Comparison of ENCODE assay signal across 14 cellular contexts in genomic region chr6:107066697-107067659, GRCh38. TPM values are rescaled to one million over a fixed set of nuclear protein-coding genes. Genes with fewer than 3 reads are reported as not detected.
A peak's percentile ranks its signal among the peaks of the same experiment; 100 is the strongest.
DNase-seq lines count a peak whose midpoint lies in the region; ATAC-seq, FAIRE-seq and TF ChIP-seq lines count a peak whose summit lies in the region.
"Had no signal": no experiment of that assay in that cellular context is flagged by ENCODE, and none has a peak within 500 bp of the region (broad histone marks: within the 10 kb centered on the region; RNA-seq: fewer than 3 reads in every experiment).

No MANE protein-coding gene starts in this region.

- no peaks in the 10 kb centered on the region for H3K36me3 ChIP-seq in astrocyte (ENCODE audit: insufficient read depth, low read length)
- H3K36me3 ChIP-seq: upper lobe of right lung had no signal

- peak overlapping the region; percentile 38 for H3K4me2 ChIP-seq in astrocyte (ENCODE audit: low read length)

- intact Hi-C loops in activated naive CD4-positive, alpha-beta T cell treated with anti-CD3 and anti-CD28 coated beads for 36 hours (cut with micrococcal nuclease) = no loop called here
- intact Hi-C loops in natural killer cell (cut with micrococcal nuclease) = no loop called here

- H3K79me2 ChIP-seq in astrocyte (ENCODE audit: insufficient read depth, low read length) = no peaks in the 10 kb centered on the region

- H3K4me1 Mint-ChIP-seq in activated naive CD4-positive, alpha-beta T cell treated with anti-CD3 and anti-CD28 coated beads for 36 hours (ENCODE audit: low read depth) = peaks cover 25% of the 10 kb centered on the region
- H3K4me1 Mint-ChIP-seq in astrocyte (ENCODE audit: low read depth, unreplicated experiment) = peaks cover 11% of the 10 kb centered on the region
- peaks cover 12% of the 10 kb centered on the region for H3K4me1 Mint-ChIP-seq in stimulated activated memory B cell treated with anti-CD40 and anti-IgM and Interleukin-4, amounts not matched to agents 10 μg/mL and 1 μg/mL and 100 μg/mL, for 72 hours
- peaks cover 6 to 13% of the 10 kb centered on the region in 2 donors for H3K4me1 Mint-ChIP-seq in natural killer cell

- H3K36me3 Mint-ChIP-seq in activated naive CD4-positive, alpha-beta T cell treated with anti-CD3 and anti-CD28 coated beads for 36 hours (ENCODE audit: low read depth) = peaks cover 16% of the 10 kb centered on the region
- H3K36me3 Mint-ChIP-seq in astrocyte (ENCODE audit: low read depth, unreplicated experiment) (peaks cover 12% of the 10 kb centered on the region), natural killer cell (no peaks in the 10 kb centered on the region)
- peaks cover 32% of the 10 kb centered on the region for H3K36me3 Mint-ChIP-seq in stimulated activated memory B cell treated with anti-CD40 and anti-IgM and Interleukin-4, amounts not matched to agents 10 μg/mL and 1 μg/mL and 100 μg/mL, for 72 hours

- no peak overlapping the region for H3K4me3 ChIP-seq in astrocyte (ENCODE audit: insufficient read depth, low read depth, low read length)
- H3K4me3 ChIP-seq: lung, upper lobe of right lung had no signal

- no peaks in the 10 kb centered on the region for H3K9me3 ChIP-seq in astrocyte (ENCODE audit: insufficient read depth, low read depth, low read length)
- H3K9me3 ChIP-seq: upper lobe of right lung had no signal

- H4K20me1 ChIP-seq in astrocyte (ENCODE audit: insufficient read depth, low read length) = peaks cover 3% of the 10 kb centered on the region

- TF ChIP-seq CTCF in astrocyte (IDR thresholded peaks at IDR 0.05; ENCODE audit: insufficient read depth, low read depth, low read length) (no peak), natural killer cell (IDR thresholded peaks at IDR 0.05) (no peak)

- H3K9me3 Mint-ChIP-seq in activated naive CD4-positive, alpha-beta T cell treated with anti-CD3 and anti-CD28 coated beads for 36 hours = no peaks in the 10 kb centered on the region
- no peaks in the 10 kb centered on the region for H3K9me3 Mint-ChIP-seq in astrocyte (ENCODE audit: unreplicated experiment)
- H3K9me3 Mint-ChIP-seq in stimulated activated memory B cell treated with anti-CD40 and anti-IgM and Interleukin-4, amounts not matched to agents 10 μg/mL and 1 μg/mL and 100 μg/mL, for 72 hours = no peaks in the 10 kb centered on the region
- no peaks in the 10 kb centered on the region for H3K9me3 Mint-ChIP-seq in natural killer cell
- H3K9me3 Mint-ChIP-seq: activated B cell treated with CpG ODN at 0.5 μM for 24 hours had no signal

- no peak overlapping the region for H2AFZ ChIP-seq in astrocyte (ENCODE audit: low read depth, low read length)

- H3K27ac ChIP-seq in astrocyte (ENCODE audit: low read depth, low read length) = no peak overlapping the region
- H3K27ac ChIP-seq: upper lobe of right lung had no signal

- H3K4me1 ChIP-seq in astrocyte (ENCODE audit: insufficient read depth, low read length) = peaks cover 21% of the 10 kb centered on the region

- FAIRE-seq in astrocyte (lab: Jason Lieb, UNC) = no peak
- FAIRE-seq: colon had no signal

- H3K27ac Mint-ChIP-seq in activated naive CD4-positive, alpha-beta T cell treated with anti-CD3 and anti-CD28 coated beads for 36 hours = no peak overlapping the region
- H3K27ac Mint-ChIP-seq in astrocyte (ENCODE audit: unreplicated experiment) (peak overlapping the region; percentile 41), natural killer cell (no peak overlapping the region)
- no peak overlapping the region for H3K27ac Mint-ChIP-seq in stimulated activated memory B cell treated with anti-CD40 and anti-IgM and Interleukin-4, amounts not matched to agents 10 μg/mL and 1 μg/mL and 100 μg/mL, for 72 hours
- H3K27ac Mint-ChIP-seq: activated B cell treated with CpG ODN at 0.5 μM for 24 hours had no signal

- no peak overlapping the region for H3K9ac ChIP-seq in astrocyte (ENCODE audit: low read length)

- no peaks in the 10 kb centered on the region for H3K27me3 Mint-ChIP-seq in activated naive CD4-positive, alpha-beta T cell treated with anti-CD3 and anti-CD28 coated beads for 36 hours (ENCODE audit: low read depth)
- H3K27me3 Mint-ChIP-seq in astrocyte (ENCODE audit: low read depth, unreplicated experiment) = peaks cover under 1% of the 10 kb centered on the region
- no peaks in the 10 kb centered on the region for H3K27me3 Mint-ChIP-seq in stimulated activated memory B cell treated with anti-CD40 and anti-IgM and Interleukin-4, amounts not matched to agents 10 μg/mL and 1 μg/mL and 100 μg/mL, for 72 hours
- no peaks in the 10 kb centered on the region for H3K27me3 Mint-ChIP-seq in natural killer cell (ENCODE audit: low read depth in 2 of 2)
- H3K27me3 Mint-ChIP-seq: activated B cell treated with CpG ODN at 0.5 μM for 24 hours had no signal

- no peak overlapping the region for H3K4me3 Mint-ChIP-seq in activated naive CD4-positive, alpha-beta T cell treated with anti-CD3 and anti-CD28 coated beads for 36 hours
- no peak overlapping the region for H3K4me3 Mint-ChIP-seq in astrocyte (ENCODE audit: unreplicated experiment)
- H3K4me3 Mint-ChIP-seq in stimulated activated memory B cell treated with anti-CD40 and anti-IgM and Interleukin-4, amounts not matched to agents 10 μg/mL and 1 μg/mL and 100 μg/mL, for 72 hours = no peak overlapping the region
- H3K4me3 Mint-ChIP-seq in natural killer cell = no peak overlapping the region
- H3K4me3 Mint-ChIP-seq: activated B cell treated with CpG ODN at 0.5 μM for 24 hours had no signal

- no peaks in the 10 kb centered on the region for H3K27me3 ChIP-seq in astrocyte (ENCODE audit: insufficient read depth, low read length)
- H3K27me3 ChIP-seq: upper lobe of right lung had no signal

- ATAC-seq in HG02852 (IDR thresholded peaks at IDR 0.05; ENCODE audit: unreplicated experiment) (peak; percentile 76), HG02571 (IDR thresholded peaks at IDR 0.05; ENCODE audit: unreplicated experiment) (no peak), natural killer cell (no peak)
- ATAC-seq in stimulated activated memory B cell treated with anti-CD40 and anti-IgM and Interleukin-4, amounts not matched to agents 10 μg/mL and 1 μg/mL and 100 μg/mL, for 72 hours = peak; percentile 51
- ATAC-seq: SK-N-SH treated with all-trans-retinoic acid at 6 μM for 48 hours, upper lobe of right lung had no signal

- peak; percentile 29 for DNase-seq in activated naive CD4-positive, alpha-beta T cell treated with anti-CD3 and anti-CD28 coated beads for 36 hours
- DNase-seq in activated naive CD4-positive, alpha-beta T cell treated with anti-CD3 and anti-CD28 coated beads, Interleukin-2, amount 50 U/mL, for 16 hours = no peak
- DNase-seq in astrocyte (ENCODE audit: low read depth) = peak; percentile 25
- no peak for DNase-seq in SK-N-DZ (ENCODE audit: low spot score)
- no peak for DNase-seq in natural killer cell
- DNase-seq: activated B cell treated with CpG ODN at 0.5 μM for 24 hours; stimulated activated CD4-positive, alpha-beta T cell treated with anti-CD3 and anti-CD28 coated beads, Interleukin-12 subunit alpha, Interleukin-12 subunit beta, amount 100 ng/mL, for 4 hours; upper lobe of right lung had no signal

- CTCF ChIA-PET in activated naive CD4-positive, alpha-beta T cell treated with anti-CD3 and anti-CD28 coated beads for 36 hours (lab: Charles Lee) = interaction anchor here (1.8 kb wide), 1 partner anchor 47 kb away, joined by 4 read pairs; no protein-coding TSS in a partner anchor

RNA-seq across cellular contexts. Expression of gene MTRES1, which starts 39.0 kb away (rescaled TPM):
- total RNA-seq in activated naive CD4-positive, alpha-beta T cell treated with anti-CD3 and anti-CD28 coated beads for 36 hours = 10 to 100 TPM in 1 of 2 experiments, 1 to 10 TPM in 1; 8.3 to 12.3 TPM
- total RNA-seq in astrocyte = 16.3 and 16.5 TPM in 2 replicates
- polyA plus RNA-seq in SK-N-DZ (2014; cell fraction: cytosol; rRNA removed) = 13.7 and 18.7 TPM in 2 replicates
- polyA plus RNA-seq in SK-N-DZ (2014; cell fraction: nucleus; rRNA removed) = 5.1 and 10.9 TPM in 2 replicates
- 10 to 100 TPM in 2 of 3 donors, 1 to 10 TPM in 1; 9.4 to 15.3 (median 10.9) TPM for total RNA-seq in natural killer cell

RNA-seq across cellular contexts. Expression of gene BEND3, which starts 48.3 kb away (rescaled TPM):
- total RNA-seq in activated naive CD4-positive, alpha-beta T cell treated with anti-CD3 and anti-CD28 coated beads for 36 hours = 1 to 10 TPM; 2.0 to 2.6 TPM
- 3.7 and 4.4 TPM in 2 replicates for total RNA-seq in astrocyte
- 6.8 and 7.4 TPM in 2 replicates for polyA plus RNA-seq in SK-N-DZ (2014; cell fraction: cytosol; rRNA removed)
- polyA plus RNA-seq in SK-N-DZ (2014; cell fraction: nucleus; rRNA removed) = 6.6 and 11.9 TPM in 2 replicates
- 1 to 10 TPM; 1.3 to 1.6 (median 1.3) TPM for total RNA-seq in natural killer cell

Comparison
In these comparisons a context has a peak if more than half of its experiments do, and no peak if none do; other contexts are left out.
1. DNase-seq: peak in activated naive CD4-positive, alpha-beta T cell treated with anti-CD3 and anti-CD28 coated beads for 36 hours (single experiment) and astrocyte (single experiment); none in activated naive CD4-positive, alpha-beta T cell treated with anti-CD3 and anti-CD28 coated beads, Interleukin-2, amount 50 U/mL, for 16 hours (single experiment), SK-N-DZ (single experiment) and natural killer cell (single experiment).
2. ATAC-seq: peak in HG02852 (single experiment) and stimulated activated memory B cell treated with anti-CD40 and anti-IgM and Interleukin-4, amounts not matched to agents 10 μg/mL and 1 μg/mL and 100 μg/mL, for 72 hours (single experiment); none in HG02571 (single experiment) and natural killer cell (0 of 3).